In genomic region chr2:226913641-226914040, GRCh38 we compare ENCODE assay signal across 23 cellular contexts.
"Had no signal": no experiment of that assay in that cellular context is flagged by ENCODE, and none has a peak within 500 bp of the region (broad histone marks: within the 10 kb centered on the region; RNA-seq: fewer than 3 reads in every experiment).

No MANE protein-coding gene starts in this region.

- DNase-seq: activated CD4-positive, alpha-beta T cell treated with anti-CD3 and anti-CD28 coated beads for 48 hours; activated CD4-positive, alpha-beta T cell treated with anti-CD3 and anti-CD28 coated beads, Interleukin-2, amount 50 U/mL, for 4 hours; activated CD4-positive, CD25-positive, alpha-beta regulatory T cell treated with anti-CD3 and anti-CD28 coated beads, Interleukin-2, amount 50 U/mL, for 72 hours; activated CD8-positive, alpha-beta memory T cell treated with anti-CD3 and anti-CD28 coated beads, Interleukin-2, amount 50 U/mL, for 48 hours; activated CD8-positive, alpha-beta T cell treated with anti-CD3 and anti-CD28 coated beads, Interleukin-2, amount 10 ng/mL, durations not matched to agents 7 days and 5 days; activated effector memory CD4-positive, alpha-beta T cell treated with anti-CD3 and anti-CD28 coated beads, Interleukin-2, amount 50 U/mL, for 16 hours; activated naive CD4-positive, alpha-beta T cell treated with anti-CD3 and anti-CD28 coated beads for 36 hours; activated T-cell treated with anti-CD3 and anti-CD28 coated beads, Interleukin-2, amount 50 U/mL, for 24 hours; amygdala; brain microvascular endothelial cell; IMR-90; Kasumi-1; KBM-7; NCI-H1930; NCI-H345; NCI-H510A; NCI-H526 treated with DMSO at 0.1 percent for 48 hours; NCI-H82; SJCRH30; SK-N-SH; SW 1271 had no signal

- H3K36me3 ChIP-seq: brain microvascular endothelial cell, cardiac muscle cell, SJCRH30 had no signal

- ATAC-seq: activated CD8-positive, alpha-beta T cell treated with anti-CD3 and anti-CD28 coated beads, Interleukin-2, amount 10 ng/mL, durations not matched to agents 7 days and 5 days had no signal

- H3K9me3 ChIP-seq: SJCRH30, SK-N-SH had no signal

- H3K4me3 Mint-ChIP-seq: activated CD8-positive, alpha-beta T cell treated with anti-CD3 and anti-CD28 coated beads, Interleukin-2, amount 10 ng/mL, durations not matched to agents 7 days and 5 days; activated naive CD4-positive, alpha-beta T cell treated with anti-CD3 and anti-CD28 coated beads for 36 hours; activated naive CD8-positive, alpha-beta T cell; activated T-cell treated with anti-CD3 and anti-CD28 coated beads, Interleukin-2, amount 50 U/mL, for 24 hours had no signal

- H3K4me2 ChIP-seq: SK-N-SH had no signal

- H3K27ac Mint-ChIP-seq: activated CD8-positive, alpha-beta T cell treated with anti-CD3 and anti-CD28 coated beads, Interleukin-2, amount 10 ng/mL, durations not matched to agents 7 days and 5 days; activated naive CD4-positive, alpha-beta T cell treated with anti-CD3 and anti-CD28 coated beads for 36 hours; activated naive CD8-positive, alpha-beta T cell; activated T-cell treated with anti-CD3 and anti-CD28 coated beads, Interleukin-2, amount 50 U/mL, for 24 hours had no signal

- H3K4me1 ChIP-seq: SJCRH30 had no signal

- H3K27me3 Mint-ChIP-seq: activated naive CD8-positive, alpha-beta T cell; activated T-cell treated with anti-CD3 and anti-CD28 coated beads, Interleukin-2, amount 50 U/mL, for 24 hours had no signal

- H3K9ac ChIP-seq: SK-N-SH had no signal

- H3K9me3 Mint-ChIP-seq: activated T-cell treated with anti-CD3 and anti-CD28 coated beads, Interleukin-2, amount 50 U/mL, for 24 hours had no signal

- H3K27ac ChIP-seq: brain microvascular endothelial cell, cardiac muscle cell, SJCRH30 had no signal

- H3K27me3 ChIP-seq: brain microvascular endothelial cell, cardiac muscle cell, SJCRH30 had no signal

- H3K4me3 ChIP-seq: cardiac muscle cell, SJCRH30 had no signal
